ENCODE assay signal across 11 cellular contexts in genomic region chr2:1729264-1729663, GRCh38. TPM values are rescaled to one million over a fixed set of nuclear protein-coding genes. Genes with fewer than 3 reads are reported as not detected.
A peak's percentile ranks its signal among the peaks of the same experiment; 100 is the strongest.
DNase-seq lines count a peak whose midpoint lies in the region; ATAC-seq and TF ChIP-seq lines count a peak whose summit lies in the region.
"Had no signal": no experiment of that assay in that cellular context is flagged by ENCODE, and none has a peak within 500 bp of the region (broad histone marks: within the 10 kb centered on the region; RNA-seq: fewer than 3 reads in every experiment).

No MANE protein-coding gene starts in this region.

- no peaks in the 10 kb centered on the region for H3K9me3 Mint-ChIP-seq in neural crest cell
- H3K9me3 Mint-ChIP-seq: dendritic cell treated with granulocyte-macrophage colony-stimulating factor and Interleukin-4, amounts not matched to agents 40 ng/mL and 50 ng/mL, for 4 days had no signal

- H3K9me3 ChIP-seq in cardiac muscle cell (ENCODE audit: low read depth) (no peaks in the 10 kb centered on the region), upper lobe of left lung (no peaks in the 10 kb centered on the region)

- peak overlapping the region; percentile 18 for H3K27ac ChIP-seq in cardiac muscle cell
- H3K27ac ChIP-seq in epithelial cell of prostate = peak overlapping the region; percentile 99
- peak overlapping the region; percentile 60 to 91 (median 78) for H3K27ac ChIP-seq in upper lobe of left lung

- H3K4me1 ChIP-seq in cardiac muscle cell (ENCODE audit: low read depth) (peaks cover 30% of the 10 kb centered on the region), upper lobe of left lung (peaks cover 36 to 50% (median 44%) of the 10 kb centered on the region in 4 donors)

- intact Hi-C loops in left cardiac atrium (cut with DNase I) = no loop called here

- H3K27me3 Mint-ChIP-seq in neural crest cell (ENCODE audit: low read depth) = no peaks in the 10 kb centered on the region
- H3K27me3 Mint-ChIP-seq: dendritic cell treated with granulocyte-macrophage colony-stimulating factor and Interleukin-4, amounts not matched to agents 40 ng/mL and 50 ng/mL, for 4 days had no signal

- peak overlapping the region; percentile 21 for H3K4me3 Mint-ChIP-seq in neural crest cell
- H3K4me3 Mint-ChIP-seq: dendritic cell treated with granulocyte-macrophage colony-stimulating factor and Interleukin-4, amounts not matched to agents 40 ng/mL and 50 ng/mL, for 4 days had no signal

- H3K4me1 Mint-ChIP-seq in neural crest cell = peaks cover 71% of the 10 kb centered on the region

- H3K4me3 ChIP-seq in cardiac muscle cell (no peak overlapping the region), upper lobe of left lung (no peak overlapping the region)

- H3K27me3 ChIP-seq in cardiac muscle cell (no peaks in the 10 kb centered on the region), upper lobe of left lung (no peaks in the 10 kb centered on the region)

- TF ChIP-seq CTCF in cardiac muscle cell (IDR thresholded peaks at IDR 0.05; ENCODE audit: low read depth, low read length) (no peak), neural crest cell (conservative IDR thresholded peaks at IDR 0.05) (no peak), upper lobe of left lung (IDR thresholded peaks at IDR 0.05) (no peak)

- ATAC-seq in left cardiac atrium (no peak), upper lobe of left lung (ENCODE audit: low FRiP score in 2 of 2) (no peak), HG02870 (IDR thresholded peaks at IDR 0.05; ENCODE audit: unreplicated experiment) (no peak), GM19455 (IDR thresholded peaks at IDR 0.05; ENCODE audit: unreplicated experiment) (no peak)
- ATAC-seq: activated CD4-positive, CD25-positive, alpha-beta regulatory T cell treated with anti-CD3 and anti-CD28 coated beads, Interleukin-2, amount 50 U/mL, for 24 hours had no signal

- DNase-seq in cardiac muscle cell (ENCODE audit: low read depth in 1 of 2, low spot score in 1 of 2) (no peak), left cardiac atrium (no peak), epithelial cell of prostate (ENCODE audit: low read depth, low spot score) (no peak), neural crest cell (ENCODE audit: low read depth, low spot score) (no peak), upper lobe of left lung (no peak), GOT3 (lab: John Stamatoyannopoulos, UW) (no peak)
- DNase-seq: GDM1 had no signal

- TF ChIP-seq EP300 in upper lobe of left lung (IDR thresholded peaks at IDR 0.05) = no peak

- WGBS in upper lobe of left lung, 2 donors = 60 to 62% methylated on average over 7 of the region's 7 CpGs

- TF ChIP-seq POLR2A in upper lobe of left lung (IDR thresholded peaks at IDR 0.05) = no peak

- peaks cover 20% of the 10 kb centered on the region for H3K36me3 Mint-ChIP-seq in neural crest cell (ENCODE audit: low read depth)

- H3K27ac Mint-ChIP-seq in neural crest cell (ENCODE audit: unreplicated experiment) = no peak overlapping the region
- H3K27ac Mint-ChIP-seq: dendritic cell treated with granulocyte-macrophage colony-stimulating factor and Interleukin-4, amounts not matched to agents 40 ng/mL and 50 ng/mL, for 4 days had no signal

- H3K36me3 ChIP-seq in cardiac muscle cell = no peaks in the 10 kb centered on the region
- no peaks in the 10 kb centered on the region for H3K36me3 ChIP-seq in upper lobe of left lung

RNA-seq across cellular contexts. Expression of gene PXDN, which starts 15.1 kb away (rescaled TPM):
- total RNA-seq in cardiac muscle cell = 110 and 129 TPM in 2 replicates
- polyA plus RNA-seq in cardiac muscle cell = 85.7 and 96.8 TPM in 2 replicates
- total RNA-seq in left cardiac atrium = 10 to 100 TPM; 34.8 to 46.0 TPM
- total RNA-seq in neural crest cell = 217 and 218 TPM in 2 replicates
- 10 to 100 TPM; 20.8 to 65.6 (median 38.5) TPM for total RNA-seq in upper lobe of left lung

Comparison
In these comparisons a context has a peak if more than half of its experiments do, and no peak if none do; other contexts are left out.
1. H3K27ac ChIP-seq: peak in every context shown above with its lines; median percentile 99 in epithelial cell of prostate; 78 in upper lobe of left lung; 18 in cardiac muscle cell.